ENCODE assay signal across 22 cellular contexts in genomic region chr16:4599037-4599436, GRCh38. TPM values are rescaled to one million over a fixed set of nuclear protein-coding genes. Genes with fewer than 3 reads are reported as not detected.
DNase-seq lines count a peak whose midpoint lies in the region; ATAC-seq and TF ChIP-seq lines count a peak whose summit lies in the region.
"Had no signal": no experiment of that assay in that cellular context is flagged by ENCODE, and none has a peak within 500 bp of the region (broad histone marks: within the 10 kb centered on the region; RNA-seq: fewer than 3 reads in every experiment).

No MANE protein-coding gene starts in this region.

- CTCF ChIA-PET in SK-N-SH (lab: Yijun Ruan, JAX) = interaction anchor here (0.6 to 2.2 kb wide), 5 partner anchors 13 to 122 kb away, joined by 3 to 9 read pairs (median 3); partner anchors contain the start of gene MGRN1
- CTCF ChIA-PET in HEK293 (lab: Yijun Ruan, JAX) = interaction anchor here (0.7 kb wide), 1 partner anchor 14 kb away, joined by 4 read pairs; no protein-coding TSS in a partner anchor

- H3K4me3 ChIP-seq in SK-N-SH (ENCODE audit: low read depth in 2 of 2, low read length in 1 of 2) = no peak overlapping the region
- H3K4me3 ChIP-seq in HEK293 (ENCODE audit: low read depth, low read length) = no peak overlapping the region
- H3K4me3 ChIP-seq in mesenchymal stem cell (ENCODE audit: insufficient read depth in 1 of 2, low read depth in 1 of 2, low read length in 2 of 2) = no peak overlapping the region
- H3K4me3 ChIP-seq in osteoblast (ENCODE audit: insufficient read depth, low read length) = no peak overlapping the region
- H3K4me3 ChIP-seq: GM23338 had no signal

- peak overlapping the region; percentile 60 for H2AK5ac ChIP-seq in mesenchymal stem cell (ENCODE audit: low read length, severe bottlenecking)

- TF ChIP-seq CTCF in SK-N-SH (IDR thresholded peaks at IDR 0.05) (no peak), HEK293 (tag by site-specific recombination; IDR thresholded peaks at IDR 0.05) (no peak), osteoblast (IDR thresholded peaks at IDR 0.05; ENCODE audit: extremely low read depth, low read depth, low read length) (no peak)

- no peak overlapping the region for H2BK5ac ChIP-seq in mesenchymal stem cell (ENCODE audit: low read depth, low read length, poor library complexity, severe bottlenecking)

- H3K18ac ChIP-seq in mesenchymal stem cell (ENCODE audit: low read depth in 1 of 2, low read length in 2 of 2) = no peak overlapping the region

- no peak for TF ChIP-seq EP300 in SK-N-SH (IDR thresholded peaks at IDR 0.05; ENCODE audit: borderline replicate concordance in 1 of 2, low read depth in 1 of 2, low read length in 1 of 2)

- no peaks in the 10 kb centered on the region for H3K9me3 ChIP-seq in SK-N-SH
- H3K9me3 ChIP-seq in HEK293 (ENCODE audit: control insufficient read depth, insufficient read depth, low read depth, low read length) = no peaks in the 10 kb centered on the region
- H3K9me3 ChIP-seq in mesenchymal stem cell (ENCODE audit: control insufficient read depth, low read length) = no peaks in the 10 kb centered on the region
- no peaks in the 10 kb centered on the region for H3K9me3 ChIP-seq in osteoblast (ENCODE audit: low read depth, low read length)

- peak; percentile 24 for DNase-seq in SK-N-SH
- no peak for DNase-seq in mesenchymal stem cell
- DNase-seq in osteoblast (ENCODE audit: insufficient read length, low spot score, missing footprints) = peak; percentile 51
- no peak for DNase-seq in AML-193 (lab: John Stamatoyannopoulos, UW)
- no peak for DNase-seq in T-helper 1 cell
- no peak for DNase-seq in NCI-H1417 (lab: John Stamatoyannopoulos, UW)
- DNase-seq: C1 segment of cervical spinal cord; Calu3; CD4-positive, alpha-beta memory T cell; COR-L47; DMS53; DMS79 treated with DMSO at 0.1 percent for 48 hours; GF-D8; HCEC 1CT; HFFc6 had no signal

- H4K91ac ChIP-seq in mesenchymal stem cell (ENCODE audit: low read length) = no peak overlapping the region

- H3K79me2 ChIP-seq in SK-N-SH (ENCODE audit: insufficient read depth) (no peaks in the 10 kb centered on the region), osteoblast (ENCODE audit: insufficient read depth, low read length) (no peaks in the 10 kb centered on the region)

- WGBS in SK-N-SH (ENCODE audit: low lambda C conversion rate) = 89% methylated on average over 9 of the region's 10 CpGs
- 93% methylated on average over 10 of the region's 10 CpGs for WGBS in mesenchymal stem cell

- H3K36me3 ChIP-seq in SK-N-SH (replicated peaks in 1 of 2; ENCODE audit: control insufficient read depth in 1 of 2, insufficient read depth in 2 of 2, low read length in 1 of 2) = no peaks in the 10 kb centered on the region
- H3K36me3 ChIP-seq in HEK293 (ENCODE audit: control insufficient read depth in 2 of 2, insufficient read depth in 1 of 2, low read length in 2 of 2) = no peaks in the 10 kb centered on the region
- H3K36me3 ChIP-seq in mesenchymal stem cell (ENCODE audit: control insufficient read depth in 1 of 2, insufficient read depth in 2 of 2, low read depth in 1 of 2, low read length in 2 of 2) = peaks cover 0 to 5% of the 10 kb centered on the region in 2 experiments
- H3K36me3 ChIP-seq in osteoblast (ENCODE audit: insufficient read depth, low read length) = no peaks in the 10 kb centered on the region

- no peaks in the 10 kb centered on the region for H3K9me2 ChIP-seq in SK-N-SH

- H3K14ac ChIP-seq in mesenchymal stem cell (ENCODE audit: low read length in 2 of 2) = no peak overlapping the region

- POLR2A ChIA-PET in SK-N-SH (lab: Yijun Ruan, JAX) = no interaction called here
- POLR2A ChIA-PET in HEK293 (lab: Yijun Ruan, JAX) = no interaction called here

- TF ChIP-seq RAD21 in SK-N-SH (IDR thresholded peaks at IDR 0.05; ENCODE audit: low read length) = no peak

- H3K27me3 ChIP-seq in SK-N-SH (ENCODE audit: insufficient read depth) = no peaks in the 10 kb centered on the region
- peaks cover 10 to 63% of the 10 kb centered on the region in 2 experiments for H3K27me3 ChIP-seq in mesenchymal stem cell (ENCODE audit: control insufficient read depth in 1 of 2, insufficient read depth in 1 of 2, low read length in 2 of 2)
- H3K27me3 ChIP-seq in osteoblast (ENCODE audit: insufficient read depth, low read length) = peaks cover 22% of the 10 kb centered on the region

- H3K79me1 ChIP-seq in mesenchymal stem cell (replicated peaks; ENCODE audit: low read length, poor library complexity, severe bottlenecking) = no peaks in the 10 kb centered on the region

- H3K23ac ChIP-seq in mesenchymal stem cell (ENCODE audit: low read length in 2 of 2) = no peak overlapping the region

- H2BK12ac ChIP-seq in mesenchymal stem cell (ENCODE audit: low read length in 2 of 2) = no peak overlapping the region

- ATAC-seq in SK-N-SH treated with all-trans-retinoic acid at 6 μM for 48 hours = no peak
- ATAC-seq: GM23338 had no signal

- no peak overlapping the region for H4K8ac ChIP-seq in mesenchymal stem cell (ENCODE audit: low read length)

- no peak overlapping the region for H2AFZ ChIP-seq in SK-N-SH (ENCODE audit: low read depth)
- no peak overlapping the region for H2AFZ ChIP-seq in mesenchymal stem cell (ENCODE audit: low read depth, low read length)
- H2AFZ ChIP-seq in osteoblast (ENCODE audit: low read length) = no peak overlapping the region
- H2AFZ ChIP-seq: GM23338 had no signal

- no peaks in the 10 kb centered on the region for H4K20me1 ChIP-seq in SK-N-SH (ENCODE audit: insufficient read depth)
- H4K20me1 ChIP-seq in osteoblast (ENCODE audit: insufficient read depth, low read length) = peaks cover 2% of the 10 kb centered on the region

- H3K27ac ChIP-seq in SK-N-SH (ENCODE audit: low read depth in 2 of 2, low read length in 1 of 2) (no peak overlapping the region), HEK293 (ENCODE audit: extremely low read depth, low read depth, low read length) (no peak overlapping the region), mesenchymal stem cell (ENCODE audit: low read length, poor library complexity, severe bottlenecking) (no peak overlapping the region), osteoblast (ENCODE audit: low read depth, low read length) (no peak overlapping the region)
- H3K27ac ChIP-seq: 22Rv1 had no signal

- H3K4ac ChIP-seq in mesenchymal stem cell (ENCODE audit: low read depth in 1 of 2, low read length in 2 of 2) = no peak overlapping the region

- H3K4me1 ChIP-seq in SK-N-SH (ENCODE audit: control insufficient read depth in 1 of 2, insufficient read depth in 2 of 2, low read depth in 1 of 2, low read length in 1 of 2) (peaks cover 0 to 2% of the 10 kb centered on the region in 2 experiments; a peak in 1 of 4 replicates), HEK293 (ENCODE audit: control insufficient read depth, insufficient read depth, low read length) (no peaks in the 10 kb centered on the region), mesenchymal stem cell (ENCODE audit: control insufficient read depth, insufficient read depth, low read depth, low read length) (peaks cover 38% of the 10 kb centered on the region), osteoblast (ENCODE audit: insufficient read depth, low read length) (no peaks in the 10 kb centered on the region)

- H3F3A ChIP-seq in SK-N-SH (replicated peaks; ENCODE audit: insufficient read depth) = no peaks in the 10 kb centered on the region

- H2BK120ac ChIP-seq in mesenchymal stem cell (ENCODE audit: low read depth, low read length) = no peak overlapping the region

- no peak overlapping the region for H3K4me2 ChIP-seq in SK-N-SH
- H3K4me2 ChIP-seq in mesenchymal stem cell (ENCODE audit: low read length, poor library complexity, severe bottlenecking) = no peak overlapping the region
- no peak overlapping the region for H3K4me2 ChIP-seq in osteoblast (ENCODE audit: insufficient read depth, low read length)
- H3K4me2 ChIP-seq: GM23338 had no signal

- H3K9ac ChIP-seq in SK-N-SH (no peak overlapping the region), mesenchymal stem cell (ENCODE audit: low read length) (no peak overlapping the region)

- no peak overlapping the region for H2BK15ac ChIP-seq in mesenchymal stem cell (ENCODE audit: low read depth, poor library complexity, severe bottlenecking)

TF ChIP-seq in SK-N-SH, 30 proteins besides CTCF, POLR2A, EP300 and RAD21 (continues in another document):
- TF ChIP-seq CHD2 (IDR thresholded peaks at IDR 0.05; ENCODE audit: low read length, partially characterized antibody) (no peak), TAF1 (IDR thresholded peaks at IDR 0.05; ENCODE audit: borderline replicate concordance, low read depth, low read length) (no peak), SIN3A (IDR thresholded peaks at IDR 0.05; ENCODE audit: borderline replicate concordance, low read depth, low read length) (no peak), TEAD4 (IDR thresholded peaks at IDR 0.05; ENCODE audit: borderline replicate concordance, insufficient read depth) (no peak)

TF ChIP-seq in SK-N-SH treated with all-trans-retinoic acid at 6 μM for 48 hours, 23 proteins besides CTCF, POLR2A, EP300 and RAD21 (continues in another document):
- no peak for TF ChIP-seq ZFP30 (CRISPR knock-in tag; IDR thresholded peaks at IDR 0.05)
- no peak for TF ChIP-seq ZFP3 (CRISPR knock-in tag; IDR thresholded peaks at IDR 0.05)
- TF ChIP-seq CSDC2 (CRISPR knock-in tag; IDR thresholded peaks at IDR 0.05) = no peak

TF ChIP-seq in HEK293, 187 proteins besides CTCF, POLR2A, EP300 and RAD21:
- TF ChIP-seq ZNF23 (tag by site-specific recombination; IDR thresholded peaks at IDR 0.05; ENCODE audit: borderline replicate concordance) = no peak
- TF ChIP-seq ZNF341 (tag by site-specific recombination; IDR thresholded peaks at IDR 0.05; ENCODE audit: low read depth) = peak; percentile 31

RNA-seq across cellular contexts. Expression of gene UBALD1, which starts 15.7 kb away (rescaled TPM):
- polyA plus RNA-seq in SK-N-SH (2012; rRNA removed) = 13.0 and 16.7 TPM in 2 replicates
- polyA plus RNA-seq in SK-N-SH (2012; cell fraction: cytosol; rRNA removed) = 4.7 and 6.1 TPM in 2 replicates
- polyA plus RNA-seq in SK-N-SH (2012; cell fraction: nucleus; rRNA removed) = 47.9 and 62.5 TPM in 2 replicates
- 26.5 TPM for polyA plus RNA-seq in mesenchymal stem cell (2013, experiment 1 of 2)
- 25.7 TPM for polyA plus RNA-seq in mesenchymal stem cell (2013, experiment 2 of 2)
- total RNA-seq in osteoblast = 6.2 and 9.4 TPM in 2 replicates

RNA-seq across cellular contexts. Expression of gene MGRN1, which starts 25.6 kb away (rescaled TPM):
- polyA plus RNA-seq in SK-N-SH (2012; rRNA removed) = 5.5 and 13.3 TPM in 2 replicates
- 8.6 and 12.0 TPM in 2 replicates for polyA plus RNA-seq in SK-N-SH (2012; cell fraction: cytosol; rRNA removed)
- 26.7 and 38.3 TPM in 2 replicates for polyA plus RNA-seq in SK-N-SH (2012; cell fraction: nucleus; rRNA removed)
- polyA plus RNA-seq in mesenchymal stem cell (2013, experiment 1 of 2) = 52.4 TPM
- polyA plus RNA-seq in mesenchymal stem cell (2013, experiment 2 of 2) = 48.7 TPM
- 41.5 and 46.7 TPM in 2 replicates for total RNA-seq in osteoblast

RNA-seq across cellular contexts. Expression of gene C16orf96, which starts 42.9 kb away (rescaled TPM):
- polyA plus RNA-seq in SK-N-SH (2012; rRNA removed) = 0.05 TPM in 2 replicates
- 0.04 and 0.05 TPM in 2 replicates for polyA plus RNA-seq in SK-N-SH (2012; cell fraction: cytosol; rRNA removed)
- polyA plus RNA-seq in SK-N-SH (2012; cell fraction: nucleus; rRNA removed) = 0.41 and 0.47 TPM in 2 replicates
- polyA plus RNA-seq in mesenchymal stem cell (2013, experiment 1 of 2) = 0.01 TPM
- polyA plus RNA-seq in mesenchymal stem cell (2013, experiment 2 of 2) = not detected
- total RNA-seq in osteoblast = under 0.01 TPM in 1 of 2 replicates, not detected in the other
- total RNA-seq: Calu3, Daoy, HFFc6 had no signal
- polyA plus RNA-seq: AG04450; BJ; CD4-positive, alpha-beta memory T cell had no signal

Comparison
In these comparisons a context has a peak if more than half of its experiments do, and no peak if none do; other contexts are left out.
1. DNase-seq: peak in SK-N-SH (single experiment) and osteoblast (single experiment); none in mesenchymal stem cell (single experiment), AML-193 (0 of 2), T-helper 1 cell (0 of 5) and NCI-H1417 (0 of 3).